1 cellular context compared by ENCODE assay signal in genomic region chr10:3107426-3107961, GRCh38.
A peak's percentile ranks its signal among the peaks of the same experiment; 100 is the strongest.
TF ChIP-seq lines count a peak whose summit lies in the region.

No MANE protein-coding gene starts in this region.

TF ChIP-seq in IMR-90, 13 proteins besides CTCF, POLR2A, EP300 and RAD21 (continued from another document):
- no peak for TF ChIP-seq ELK1 (IDR thresholded peaks at IDR 0.05; ENCODE audit: borderline replicate concordance, low read depth, low read length)
- no peak for TF ChIP-seq MAFK (IDR thresholded peaks at IDR 0.05; ENCODE audit: low read depth, low read length)
- no peak for TF ChIP-seq RCOR1 (IDR thresholded peaks at IDR 0.05; ENCODE audit: insufficient replicate concordance, low read length)
- TF ChIP-seq MAZ (IDR thresholded peaks at IDR 0.05; ENCODE audit: borderline replicate concordance, low read depth, low read length), result peak; percentile 80; the same call in 1 of the 2 replicates
- TF ChIP-seq USF2 (IDR thresholded peaks at IDR 0.05; ENCODE audit: low read depth, low read length), result peak; percentile 71
- TF ChIP-seq CEBPB (IDR thresholded peaks at IDR 0.05; ENCODE audit: low read depth, low read length), result peak; percentile 45; the same call in 1 of the 2 replicates
- peak; percentile 84 for TF ChIP-seq FOS (IDR thresholded peaks at IDR 0.05; ENCODE audit: low read depth, low read length)
- TF ChIP-seq BHLHE40 (IDR thresholded peaks at IDR 0.05; ENCODE audit: low read depth, low read length), result peak; percentile 50; the same call in 1 of the 2 replicates
- TF ChIP-seq RFX5 (IDR thresholded peaks at IDR 0.05; ENCODE audit: low read depth, low read length), result no peak
- no peak for TF ChIP-seq SMC3 (IDR thresholded peaks at IDR 0.05; ENCODE audit: low read depth, low read length)
- TF ChIP-seq CHD1 (IDR thresholded peaks at IDR 0.05; ENCODE audit: low read depth, low read length), result no peak
